In the genomic region with DNA sequence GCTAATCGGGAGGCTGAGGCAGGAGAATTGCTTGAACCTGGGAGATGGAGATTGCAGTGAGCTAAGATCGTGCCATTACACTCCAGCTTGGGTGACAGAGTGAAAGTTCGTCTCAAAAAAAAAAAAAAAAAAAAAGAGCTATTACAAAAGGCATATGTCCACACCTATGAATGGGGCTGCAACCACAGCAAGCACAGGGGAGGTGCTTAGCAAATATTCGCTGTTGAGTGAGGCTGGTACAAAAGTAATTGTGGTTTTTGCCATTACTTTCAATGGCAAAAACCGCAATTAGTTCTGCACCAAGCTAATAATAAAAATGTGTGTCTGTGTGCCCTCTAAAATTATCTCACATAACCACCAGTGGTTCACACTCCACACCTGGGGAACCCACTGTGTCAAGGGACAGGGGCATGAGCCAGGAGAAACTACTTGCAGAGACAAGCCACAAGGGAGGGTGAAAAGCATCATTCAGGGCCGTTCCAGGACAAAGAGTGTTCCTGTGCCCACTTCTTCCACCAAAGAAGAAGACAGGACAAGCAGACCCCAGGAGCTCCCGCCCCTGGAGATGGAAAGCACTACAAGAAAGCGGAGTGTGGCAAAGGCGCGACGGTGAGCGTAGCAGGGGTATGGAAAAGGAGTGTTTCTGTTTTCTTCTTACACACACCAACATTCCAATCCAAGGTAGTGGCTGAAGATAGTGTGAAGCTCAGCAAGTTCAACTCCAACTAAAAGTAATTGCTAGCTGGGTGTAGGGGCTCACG, we compare ENCODE assay signal across 1 cellular context.
TF ChIP-seq lines count a peak whose summit lies in the region.

No MANE protein-coding gene starts in this region.

TF ChIP-seq in HepG2, 621 proteins besides CTCF, POLR2A, EP300 and RAD21 (continued from another document):
- peak; percentile 60; the same call in 1 of the 2 replicates for TF ChIP-seq ZBTB40 (IDR thresholded peaks at IDR 0.05)
- no peak for TF ChIP-seq ZBTB40 (CRISPR knock-in tag; IDR thresholded peaks at IDR 0.05)
- no peak for TF ChIP-seq JUND (CRISPR knock-in tag; IDR thresholded peaks at IDR 0.05)
